ENCODE assay signal across 32 cellular contexts in genomic region chr1:86856196-86856595, GRCh38.
"Had no signal": no experiment of that assay in that cellular context is flagged by ENCODE, and none has a peak within 500 bp of the region (broad histone marks: within the 10 kb centered on the region; RNA-seq: fewer than 3 reads in every experiment).

No MANE protein-coding gene starts in this region.

- H3K4me2 ChIP-seq: neural progenitor cell, smooth muscle cell had no signal

- ATAC-seq: esophagus mucosa; heart right ventricle; left cardiac atrium; left lung; mucosa of descending colon; natural killer cell treated with Interleukin-12 subunit alpha and Interleukin-12 subunit beta and Interleukin-15 and Interleukin-18, amount 100 ng/mL, for 72 hours; sciatic nerve; stimulated activated naive CD8-positive, alpha-beta T cell treated with anti-CD3 and anti-CD28 coated beads, Interleukin-15, Interleukin-2, amounts not matched to agents 100 U/mL and 50 U/mL, for 24 hours had no signal

- H3K9me3 ChIP-seq: colonic mucosa, heart right ventricle, left lung, mucosa of descending colon, prostate gland, right atrium auricular region, testis, tibial artery had no signal

- H3K36me3 Mint-ChIP-seq: naive B cell; natural killer cell treated with Interleukin-12 subunit alpha and Interleukin-12 subunit beta and Interleukin-15 and Interleukin-18, amount 100 ng/mL, for 72 hours had no signal

- H3K9me3 Mint-ChIP-seq: dendritic cell treated with granulocyte-macrophage colony-stimulating factor and Interleukin-4, amounts not matched to agents 40 ng/mL and 50 ng/mL, for 4 days; endodermal cell; mesothelial cell of epicardium; naive B cell; natural killer cell treated with Interleukin-12 subunit alpha and Interleukin-12 subunit beta and Interleukin-15 and Interleukin-18, amount 100 ng/mL, for 72 hours; type B pancreatic cell had no signal

- H3K4me3 Mint-ChIP-seq: dendritic cell treated with granulocyte-macrophage colony-stimulating factor and Interleukin-4, amounts not matched to agents 40 ng/mL and 50 ng/mL, for 4 days; endodermal cell; mesothelial cell of epicardium; natural killer cell treated with Interleukin-12 subunit alpha and Interleukin-12 subunit beta and Interleukin-15 and Interleukin-18, amount 100 ng/mL, for 72 hours; neural progenitor cell; type B pancreatic cell had no signal

- H3K27ac ChIP-seq: colonic mucosa, epithelial cell of prostate, heart right ventricle, left lung, neural progenitor cell, parathyroid adenoma, prostate gland, right atrium auricular region, testis, tibial artery had no signal

- DNase-seq: colonic mucosa; effector CD8-positive, alpha-beta T cell; endodermal cell; foreskin melanocyte; glutamatergic neuron; heart right ventricle; hippocampal formation; left cardiac atrium; left lung; mesenchymal stem cell; mucosa of descending colon; naive B cell; stimulated activated CD4-positive, alpha-beta T cell treated with anti-CD3 and anti-CD28 coated beads, Interleukin-12 subunit alpha, Interleukin-12 subunit beta, amount 100 ng/mL, for 4 hours; stimulated activated CD4-positive, alpha-beta T cell treated with anti-CD3 and anti-CD28 coated beads, Interleukin-1b, Interleukin-23, amount 100 ng/mL, for 48 hours; stimulated activated CD4-positive, alpha-beta T cell treated with anti-CD3 and anti-CD28 coated beads, Interleukin-4, amount 100 ng/mL, for 1 hour; stimulated activated CD8-positive, alpha-beta memory T cell treated with anti-CD3 and anti-CD28 coated beads, Interleukin-4, amount 100 ng/mL, for 48 hours; stimulated activated naive CD8-positive, alpha-beta T cell treated with anti-CD3 and anti-CD28 coated beads, Interleukin-15, Interleukin-2, amounts not matched to agents 100 U/mL and 50 U/mL, for 24 hours; substantia nigra; testis; tibial artery had no signal

- H3K4me3 ChIP-seq: colonic mucosa, heart right ventricle, left lung, mucosa of descending colon, neural progenitor cell, prostate gland, right atrium auricular region, smooth muscle cell, testis, tibial artery had no signal

- H3K27ac Mint-ChIP-seq: dendritic cell treated with granulocyte-macrophage colony-stimulating factor and Interleukin-4, amounts not matched to agents 40 ng/mL and 50 ng/mL, for 4 days; endodermal cell; mesothelial cell of epicardium; natural killer cell treated with Interleukin-12 subunit alpha and Interleukin-12 subunit beta and Interleukin-15 and Interleukin-18, amount 100 ng/mL, for 72 hours; neural progenitor cell; type B pancreatic cell had no signal

- H3K4me1 Mint-ChIP-seq: mesothelial cell of epicardium, neural progenitor cell had no signal

- H3K36me3 ChIP-seq: colonic mucosa, left lung, neural progenitor cell, prostate gland, right atrium auricular region, tibial artery had no signal

- H3K4me1 ChIP-seq: colonic mucosa, heart right ventricle, left lung, neural progenitor cell, parathyroid adenoma, prostate gland, right atrium auricular region, testis, tibial artery had no signal

- H2AFZ ChIP-seq: neural progenitor cell, parathyroid adenoma had no signal

- H3K27me3 Mint-ChIP-seq: dendritic cell treated with granulocyte-macrophage colony-stimulating factor and Interleukin-4, amounts not matched to agents 40 ng/mL and 50 ng/mL, for 4 days; naive B cell; natural killer cell treated with Interleukin-12 subunit alpha and Interleukin-12 subunit beta and Interleukin-15 and Interleukin-18, amount 100 ng/mL, for 72 hours; type B pancreatic cell had no signal

- H3K79me2 ChIP-seq: parathyroid adenoma had no signal
